ENCODE assay signal across 16 cellular contexts in genomic region chr5:132815454-132815853, GRCh38. TPM values are rescaled to one million over a fixed set of nuclear protein-coding genes. Genes with fewer than 3 reads are reported as not detected.
DNase-seq lines count a peak whose midpoint lies in the region; ATAC-seq and TF ChIP-seq lines count a peak whose summit lies in the region.
"Had no signal": no experiment of that assay in that cellular context is flagged by ENCODE, and none has a peak within 500 bp of the region (broad histone marks: within the 10 kb centered on the region; RNA-seq: fewer than 3 reads in every experiment).

No MANE protein-coding gene starts in this region.

- no peaks in the 10 kb centered on the region for H3K36me3 ChIP-seq in CD4-positive, CD25-positive, alpha-beta regulatory T cell (ENCODE audit: control insufficient read depth, insufficient read depth, low read length)
- no peaks in the 10 kb centered on the region for H3K36me3 ChIP-seq in HEK293 (ENCODE audit: control insufficient read depth in 2 of 2, insufficient read depth in 1 of 2, low read length in 2 of 2)
- H3K36me3 ChIP-seq: BLaER1, gastroesophageal sphincter had no signal

- H3K36me3 Mint-ChIP-seq in CD4-positive, CD25-positive, alpha-beta regulatory T cell = no peaks in the 10 kb centered on the region
- peaks cover 0 to 4% of the 10 kb centered on the region in 2 donors for H3K36me3 Mint-ChIP-seq in naive B cell
- H3K36me3 Mint-ChIP-seq: stimulated activated memory B cell treated with anti-CD40 and anti-IgM and Interleukin-4, amounts not matched to agents 10 μg/mL and 1 μg/mL and 100 μg/mL, for 72 hours had no signal

- no peaks in the 10 kb centered on the region for H3K9me3 ChIP-seq in CD4-positive, CD25-positive, alpha-beta regulatory T cell (ENCODE audit: control insufficient read depth in 2 of 2, low read length in 2 of 2)
- H3K9me3 ChIP-seq in HEK293 (ENCODE audit: control insufficient read depth, insufficient read depth, low read depth, low read length) = no peaks in the 10 kb centered on the region
- H3K9me3 ChIP-seq: gastroesophageal sphincter had no signal

- no peak overlapping the region for H3K4me3 ChIP-seq in CD4-positive, CD25-positive, alpha-beta regulatory T cell (ENCODE audit: low read depth, low read length)
- no peak overlapping the region for H3K4me3 ChIP-seq in HEK293 (ENCODE audit: low read depth, low read length)
- H3K4me3 ChIP-seq: BLaER1, coronary artery, gastroesophageal sphincter had no signal

- H3K4me1 ChIP-seq in CD4-positive, CD25-positive, alpha-beta regulatory T cell (ENCODE audit: control insufficient read depth, insufficient read depth, low read length, poor library complexity, severe bottlenecking) = peaks cover 16% of the 10 kb centered on the region
- peaks cover 14% of the 10 kb centered on the region for H3K4me1 ChIP-seq in HEK293 (ENCODE audit: control insufficient read depth, insufficient read depth, low read length)

- peaks cover 7 to 25% (median 15%) of the 10 kb centered on the region in 4 donors for H3K4me1 Mint-ChIP-seq in CD4-positive, CD25-positive, alpha-beta regulatory T cell
- peaks cover 8 to 31% (median 25%) of the 10 kb centered on the region in 3 donors for H3K4me1 Mint-ChIP-seq in naive B cell

- H3K4me3 Mint-ChIP-seq in CD4-positive, CD25-positive, alpha-beta regulatory T cell = peak overlapping the region; percentile 39 to 87 (median 58)
- H3K4me3 Mint-ChIP-seq in naive B cell = peak overlapping the region in 6 of 8 donors; percentile 49 to 78 (median 60)
- H3K4me3 Mint-ChIP-seq: stimulated activated memory B cell treated with anti-CD40 and anti-IgM and Interleukin-4, amounts not matched to agents 10 μg/mL and 1 μg/mL and 100 μg/mL, for 72 hours had no signal

- ATAC-seq in CD4-positive, CD25-positive, alpha-beta regulatory T cell (ENCODE audit: low read depth in 2 of 2) = no peak
- ATAC-seq in naive B cell (ENCODE audit: low read depth in 2 of 2) (no peak), omental fat pad (ENCODE audit: low FRiP score) (no peak)
- ATAC-seq: gastroesophageal sphincter; stimulated activated memory B cell treated with anti-CD40 and anti-IgM and Interleukin-4, amounts not matched to agents 10 μg/mL and 1 μg/mL and 100 μg/mL, for 72 hours had no signal

- CTCF ChIA-PET in HEK293 (lab: Yijun Ruan, JAX) = interaction anchor here (0.6 to 1.0 kb wide), 8 partner anchors 15 to 1571 kb away, joined by 3 to 5 read pairs (median 3); no protein-coding TSS in a partner anchor

- DNase-seq in CD4-positive, CD25-positive, alpha-beta regulatory T cell = no peak
- no peak for DNase-seq in caudate nucleus (lab: John Stamatoyannopoulos, UW)
- DNase-seq in naive B cell = no peak
- DNase-seq in NCI-H2196 (lab: John Stamatoyannopoulos, UW; ENCODE audit: unreplicated experiment) = no peak
- DNase-seq in omental fat pad (ENCODE audit: low spot score) = no peak
- no peak for DNase-seq in NK-92 (lab: John Stamatoyannopoulos, UW; ENCODE audit: unreplicated experiment)
- no peak for DNase-seq in HT-29 (ENCODE audit: low spot score)
- DNase-seq: kidney; NCI-H446 treated with DMSO at 0.1 percent for 48 hours; stimulated activated CD4-positive, alpha-beta T cell treated with anti-CD3 and anti-CD28 coated beads, Interleukin-4, amount 100 ng/mL, for 1 hour had no signal

- POLR2A ChIA-PET in HEK293 (lab: Yijun Ruan, JAX) = interaction anchor here (0.9 to 1.5 kb wide), 3 partner anchors 39 to 259 kb away, joined by 3 to 6 read pairs (median 4); partner anchors contain the start of genes KIF3A and RAD50

- TF ChIP-seq CTCF in HEK293 (tag by site-specific recombination; IDR thresholded peaks at IDR 0.05) = no peak
- TF ChIP-seq CTCF in omental fat pad (IDR thresholded peaks at IDR 0.05) = no peak

- no peak overlapping the region for H3K27ac ChIP-seq in CD4-positive, CD25-positive, alpha-beta regulatory T cell (ENCODE audit: insufficient read depth, low read length, poor library complexity, severe bottlenecking)
- H3K27ac ChIP-seq in HEK293 (ENCODE audit: extremely low read depth, low read depth, low read length) = 0 out of 2 replicates have a peak overlapping the region, but pooled peaks have one; percentile 37
- peak overlapping the region; percentile 56 for H3K27ac ChIP-seq in caudate nucleus (ENCODE audit: low read depth, low read length)
- H3K27ac ChIP-seq: BLaER1, coronary artery, gastroesophageal sphincter had no signal

- peaks cover 19% of the 10 kb centered on the region for H3K27me3 ChIP-seq in CD4-positive, CD25-positive, alpha-beta regulatory T cell (ENCODE audit: control insufficient read depth, insufficient read depth, low read length)

- peaks cover 80% of the 10 kb centered on the region for H3K27me3 Mint-ChIP-seq in CD4-positive, CD25-positive, alpha-beta regulatory T cell
- peaks cover 27 to 48% (median 41%) of the 10 kb centered on the region in 3 donors for H3K27me3 Mint-ChIP-seq in naive B cell

- no peak overlapping the region for H3K27ac Mint-ChIP-seq in CD4-positive, CD25-positive, alpha-beta regulatory T cell
- H3K27ac Mint-ChIP-seq in naive B cell = peak overlapping the region in 1 of 6 donors; percentile 38
- H3K27ac Mint-ChIP-seq: activated naive CD4-positive, alpha-beta T cell treated with anti-CD3 and anti-CD28 coated beads, Interleukin-2, amount 50 U/mL, for 24 hours; stimulated activated memory B cell treated with anti-CD40 and anti-IgM and Interleukin-4, amounts not matched to agents 10 μg/mL and 1 μg/mL and 100 μg/mL, for 72 hours had no signal

- peaks cover 0 to 5% (median 0%) of the 10 kb centered on the region in 7 donors for H3K9me3 Mint-ChIP-seq in CD4-positive, CD25-positive, alpha-beta regulatory T cell
- H3K9me3 Mint-ChIP-seq in naive B cell = no peaks in the 10 kb centered on the region
- H3K9me3 Mint-ChIP-seq: activated naive CD4-positive, alpha-beta T cell treated with anti-CD3 and anti-CD28 coated beads, Interleukin-2, amount 50 U/mL, for 24 hours; stimulated activated memory B cell treated with anti-CD40 and anti-IgM and Interleukin-4, amounts not matched to agents 10 μg/mL and 1 μg/mL and 100 μg/mL, for 72 hours had no signal

TF ChIP-seq in HEK293, 187 proteins besides CTCF, POLR2A, EP300 and RAD21 (continues in another document):
- TF ChIP-seq ZNF692 (tag by site-specific recombination; IDR thresholded peaks at IDR 0.05) (0 out of 2 replicates have a peak, but pooled peaks have one; percentile 13), ZNF513 (tag by site-specific recombination; IDR thresholded peaks at IDR 0.05) (no peak), SETDB1 (IDR thresholded peaks at IDR 0.05; ENCODE audit: insufficient read length, low read length) (no peak), PRDM1 (tag by site-specific recombination; IDR thresholded peaks at IDR 0.05) (0 out of 2 replicates have a peak, but pooled peaks have one; percentile 24)

RNA-seq across cellular contexts. Expression of gene SOWAHA, which starts 2.4 kb away (rescaled TPM):
- not detected for total RNA-seq in CD4-positive, CD25-positive, alpha-beta regulatory T cell
- not detected for polyA plus RNA-seq in CD4-positive, CD25-positive, alpha-beta regulatory T cell
- not detected for polyA plus RNA-seq in naive B cell (ENCODE audit: low read depth in 6 of 6)
- under 1 TPM in 2 of 4 donors, not detected in 2; 0.13 to 0.28 TPM for total RNA-seq in omental fat pad
- 2.9 and 4.6 TPM in 2 replicates for total RNA-seq in HT-29 (2014; rRNA removed; shearing (Covaris generic))

RNA-seq across cellular contexts. Expression of gene SHROOM1, which starts 15.0 kb away (rescaled TPM):
- total RNA-seq in CD4-positive, CD25-positive, alpha-beta regulatory T cell = 0.12 TPM
- not detected for polyA plus RNA-seq in CD4-positive, CD25-positive, alpha-beta regulatory T cell
- under 1 TPM in 1 of 6 donors, not detected in 5; 0.26 TPM for polyA plus RNA-seq in naive B cell (ENCODE audit: low read depth in 6 of 6)
- total RNA-seq in omental fat pad = 10 to 100 TPM in 2 of 4 donors, 1 to 10 TPM in 2; 7.0 to 17.0 (median 9.1) TPM
- total RNA-seq in HT-29 (2014; rRNA removed; shearing (Covaris generic)) = 48.0 and 61.2 TPM in 2 replicates

RNA-seq across cellular contexts. Expression of gene SEPTIN8, which starts 38.4 kb away (rescaled TPM):
- 12.4 TPM for total RNA-seq in CD4-positive, CD25-positive, alpha-beta regulatory T cell
- 1 to 10 TPM in 2 of 4 donors, under 1 TPM in 2; 0.46 to 1.5 (median 0.99) TPM for polyA plus RNA-seq in CD4-positive, CD25-positive, alpha-beta regulatory T cell
- polyA plus RNA-seq in naive B cell (ENCODE audit: low read depth in 6 of 6) = under 1 TPM in 4 of 6 donors, not detected in 2; 0.11 to 0.27 (median 0.22) TPM
- 10 to 100 TPM; 27.6 to 42.1 (median 29.7) TPM for total RNA-seq in omental fat pad
- total RNA-seq in HT-29 (2014; rRNA removed; shearing (Covaris generic)) = 37.7 and 49.8 TPM in 2 replicates

RNA-seq across cellular contexts. Expression of gene GDF9, which starts 50.8 kb away (rescaled TPM):
- total RNA-seq in CD4-positive, CD25-positive, alpha-beta regulatory T cell = 0.35 TPM
- polyA plus RNA-seq in CD4-positive, CD25-positive, alpha-beta regulatory T cell = under 1 TPM in 3 of 4 donors, not detected in 1; 0.11 to 0.24 (median 0.24) TPM
- under 1 TPM in 2 of 6 donors, not detected in 4; 0.14 to 0.45 TPM for polyA plus RNA-seq in naive B cell (ENCODE audit: low read depth in 6 of 6)
- 1 to 10 TPM in 1 of 4 donors, under 1 TPM in 2, not detected in 1; 0.24 to 1.3 (median 0.31) TPM for total RNA-seq in omental fat pad
- total RNA-seq in HT-29 (2014; rRNA removed; shearing (Covaris generic)) = 0.05 and 0.26 TPM in 2 replicates

RNA-seq across cellular contexts. Expression of gene UQCRQ, which starts 51.0 kb away (rescaled TPM):
- 88.5 TPM for total RNA-seq in CD4-positive, CD25-positive, alpha-beta regulatory T cell
- polyA plus RNA-seq in CD4-positive, CD25-positive, alpha-beta regulatory T cell = 100 to 1,000 TPM; 555 to 604 (median 574) TPM
- 100 to 1,000 TPM; 413 to 500 (median 433) TPM for polyA plus RNA-seq in naive B cell (ENCODE audit: low read depth in 6 of 6)
- total RNA-seq in omental fat pad = 100 to 1,000 TPM in 3 of 4 donors, 10 to 100 TPM in 1; 89.7 to 173 (median 115) TPM
- total RNA-seq in HT-29 (2014; rRNA removed; shearing (Covaris generic)) = 227 and 266 TPM in 2 replicates
